Comparison of ENCODE assay signal across 8 cellular contexts in the genomic region with DNA sequence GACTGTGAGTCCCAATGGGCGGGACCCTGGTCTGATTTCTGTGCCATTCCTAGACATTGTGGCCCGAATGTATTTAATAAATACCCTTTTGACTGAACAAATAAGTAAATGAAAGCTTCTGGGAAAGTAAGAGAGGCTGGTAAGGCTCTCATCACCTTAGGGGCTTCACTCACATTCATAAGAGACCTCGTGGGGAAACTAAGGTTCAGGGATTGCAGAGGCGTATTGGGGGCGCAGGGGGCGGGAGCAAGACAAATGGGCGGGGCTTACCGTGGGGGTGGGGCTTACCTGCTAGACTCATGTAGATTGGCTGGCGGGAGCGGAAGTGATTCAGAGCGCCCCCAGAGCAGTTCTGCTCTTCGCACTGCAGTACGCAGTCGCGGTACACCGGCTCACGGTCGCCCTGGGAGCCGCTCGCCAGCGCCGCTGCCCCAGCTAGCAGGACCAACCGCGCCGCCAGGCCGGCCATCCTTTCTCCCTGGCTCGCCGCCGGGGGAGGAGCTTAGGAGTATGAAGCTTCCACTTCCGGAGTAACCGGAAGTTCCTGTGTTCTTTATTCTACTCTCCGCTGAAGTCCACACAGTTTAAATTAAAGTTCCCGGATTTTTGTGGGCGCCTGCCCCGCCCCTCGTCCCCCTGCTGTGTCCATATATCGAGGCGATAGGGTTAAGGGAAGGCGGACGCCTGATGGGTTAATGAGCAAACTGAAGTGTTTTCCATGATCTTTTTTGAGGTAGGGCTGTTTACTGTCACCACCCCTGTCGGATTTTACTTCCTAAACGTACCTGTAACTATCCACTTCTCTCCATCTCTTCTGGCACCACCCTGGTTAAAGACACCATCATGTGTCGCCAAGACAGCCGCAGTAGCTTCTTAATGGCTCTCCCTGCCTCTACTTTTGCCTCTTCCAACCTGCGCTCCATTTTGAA. TPM values are rescaled to one million over a fixed set of nuclear protein-coding genes. Genes with fewer than 3 reads are reported as not detected.
A peak's percentile ranks its signal among the peaks of the same experiment; 100 is the strongest.
DNase-seq lines count a peak whose midpoint lies in the region; ATAC-seq and TF ChIP-seq lines count a peak whose summit lies in the region.

A gene with protein sequence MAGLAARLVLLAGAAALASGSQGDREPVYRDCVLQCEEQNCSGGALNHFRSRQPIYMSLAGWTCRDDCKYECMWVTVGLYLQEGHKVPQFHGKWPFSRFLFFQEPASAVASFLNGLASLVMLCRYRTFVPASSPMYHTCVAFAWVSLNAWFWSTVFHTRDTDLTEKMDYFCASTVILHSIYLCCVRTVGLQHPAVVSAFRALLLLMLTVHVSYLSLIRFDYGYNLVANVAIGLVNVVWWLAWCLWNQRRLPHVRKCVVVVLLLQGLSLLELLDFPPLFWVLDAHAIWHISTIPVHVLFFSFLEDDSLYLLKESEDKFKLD (minus strand): TSS at position 512 of the 929 bp plus-strand sequence. CDS start 43 bp downstream, at position 469.

- TF ChIP-seq CTCF in right lobe of liver (IDR thresholded peaks at IDR 0.05) = peak in 1 of 4 donors; percentile 5

- H3K4me3 ChIP-seq in right lobe of liver = peak within 1 kb of the TSS; percentile 69 to 83 (median 72)

- peak; percentile 59 for TF ChIP-seq POLR2A in right lobe of liver (IDR thresholded peaks at IDR 0.05)

- H3K27ac ChIP-seq in right lobe of liver = peak within 1 kb of the TSS; percentile 88 to 90 (median 89)

- intact Hi-C loops in right lobe of liver (cut with DNase I) = no loop called here

- H3K27me3 ChIP-seq in right lobe of liver = no peaks in the 10 kb centered on the region

- H3K9me3 ChIP-seq in right lobe of liver = no peaks in the 10 kb centered on the region

- DNase-seq in CD1c-positive myeloid dendritic cell (ENCODE audit: extremely low spot score) (peak; percentile 83), NCI-H69 (lab: John Stamatoyannopoulos, UW) (peak; percentile 92), dermis microvascular lymphatic vessel endothelial cell (ENCODE audit: low read depth in 2 of 2) (peak; percentile 68 to 88), right lobe of liver (peak; percentile 90 to 91 (median 90))
- DNase-seq in activated CD4-positive, alpha-beta T cell treated with anti-CD3 and anti-CD28 coated beads, Interleukin-2, amount 50 U/mL, for 4 hours = peak; percentile 77 to 79
- DNase-seq in stimulated activated CD4-positive, alpha-beta T cell treated with anti-CD3 and anti-CD28 coated beads, Interleukin-4, amount 100 ng/mL, for 24 hours = peak; percentile 84

- ATAC-seq in GM19372 (IDR thresholded peaks at IDR 0.05; ENCODE audit: low read depth, unreplicated experiment) (peak; percentile 93), HG03521 (IDR thresholded peaks at IDR 0.05; ENCODE audit: unreplicated experiment) (peak; percentile 86), right lobe of liver (peak; percentile 94 to 95 (median 94))

- peaks cover 0 to 16% (median 0%) of the 10 kb centered on the region in 4 donors for H3K4me1 ChIP-seq in right lobe of liver

- H3K36me3 ChIP-seq in right lobe of liver = no peaks in the 10 kb centered on the region

- 4% methylated on average over 19 of the region's 45 CpGs for WGBS in right lobe of liver (ENCODE audit: insufficient coverage, low coverage, low lambda C conversion rate, missing lambda C conversion rate)

RNA-seq across cellular contexts. Expression of the gene that starts here (rescaled TPM):
- total RNA-seq in dermis microvascular lymphatic vessel endothelial cell = 3.9 and 7.5 TPM in 2 replicates
- 10 to 100 TPM in 5 of 6 experiments, 1 to 10 TPM in 1; 9.7 to 25.7 (median 18.3) TPM for total RNA-seq in right lobe of liver

Comparison
In these comparisons a context has a peak if more than half of its experiments do, and no peak if none do; other contexts are left out.
1. Peak in every context shown above with its lines: DNase-seq, ATAC-seq, H3K4me3 ChIP-seq and H3K27ac ChIP-seq.